In genomic region chr15:80059786-80060489, GRCh38 we compare ENCODE assay signal across 8 cellular contexts. TPM values are rescaled to one million over a fixed set of nuclear protein-coding genes. Genes with fewer than 3 reads are reported as not detected.
A peak's percentile ranks its signal among the peaks of the same experiment; 100 is the strongest.
DNase-seq lines count a peak whose midpoint lies in the region; ATAC-seq, FAIRE-seq and TF ChIP-seq lines count a peak whose summit lies in the region.

No MANE protein-coding gene starts in this region.

- in situ Hi-C loops in gastrocnemius medialis (cut with MboI; ENCODE audit: low sequenced_read_pairs in 4 of 4): loop anchor here in 2 of 4 donors (10.0 to 25.0 kb wide), 2 partner anchors 85 to 102 kb away; partner anchors contain the start of gene FAH (in 1 of the 2)

- H3K4me2 ChIP-seq in PC-3 (ENCODE audit: low read length): peak overlapping the region; percentile 96

- H3K27ac ChIP-seq in PC-3 (ENCODE audit: low read length) (peak overlapping the region; percentile 66), angular gyrus (ENCODE audit: low read depth, low read length) (peak overlapping the region; percentile 66), gastrocnemius medialis (peak overlapping the region; percentile 84 to 95 (median 93))

- TF ChIP-seq CTCF in D721Med (IDR thresholded peaks at IDR 0.05; ENCODE audit: insufficient read depth, missing control alignments) (no peak), PC-3 (conservative IDR thresholded peaks at IDR 0.05; ENCODE audit: low read depth, low read length) (no peak), gastrocnemius medialis (IDR thresholded peaks at IDR 0.05 in 4 of 5, conservative IDR thresholded peaks at IDR 0.05 in 1 of 5) (no peak)

- H3K36me3 ChIP-seq in PC-3 (ENCODE audit: low read depth, low read length): no peaks in the 10 kb centered on the region
- H3K36me3 ChIP-seq in gastrocnemius medialis: no peaks in the 10 kb centered on the region

- H3K79me2 ChIP-seq in PC-3 (ENCODE audit: low read length): peaks cover 50% of the 10 kb centered on the region

- peak overlapping the region; percentile 73 for H2AFZ ChIP-seq in PC-3 (ENCODE audit: low read length)

- no peaks in the 10 kb centered on the region for H3K9me3 ChIP-seq in PC-3 (ENCODE audit: low read length)
- no peaks in the 10 kb centered on the region for H3K9me3 ChIP-seq in gastrocnemius medialis

- peak; percentile 47 for ATAC-seq in GM19328 (IDR thresholded peaks at IDR 0.05; ENCODE audit: unreplicated experiment)
- ATAC-seq in HG03442 (IDR thresholded peaks at IDR 0.05; ENCODE audit: unreplicated experiment): peak; percentile 48
- peak; percentile 62 for ATAC-seq in PC-3
- ATAC-seq in gastrocnemius medialis: peak; percentile 85 to 86

- H3K9ac ChIP-seq in PC-3 (ENCODE audit: low read length): peak overlapping the region; percentile 84

- peak; percentile 48 to 81 for TF ChIP-seq POLR2A in gastrocnemius medialis (IDR thresholded peaks at IDR 0.05)

- no peaks in the 10 kb centered on the region for H3K9me2 ChIP-seq in PC-3 (replicated peaks; ENCODE audit: low read length)

- peaks cover 12% of the 10 kb centered on the region; the same call in 1 of the 2 replicates for H3K4me1 ChIP-seq in PC-3 (ENCODE audit: insufficient read depth, low read length)
- peaks cover 29 to 30% of the 10 kb centered on the region in 2 donors for H3K4me1 ChIP-seq in gastrocnemius medialis

- intact Hi-C loops in PC-3 (cut with micrococcal nuclease) (loop anchor here (1.0 to 10.0 kb wide), 3 partner anchors 92 to 165 kb away; partner anchors contain the start of genes FAH and MTHFS), gastrocnemius medialis (cut with DNase I; ENCODE audit: low total_unique reads) (loop anchor here (1.0 to 10.0 kb wide), 6 partner anchors 13 to 163 kb away; partner anchors contain the start of genes FAH and MTHFS)

- FAIRE-seq in D721Med (lab: Jason Lieb, UNC): no peak

- H3K4me3 ChIP-seq in PC-3 (ENCODE audit: low read length): peak overlapping the region; percentile 88
- H3K4me3 ChIP-seq in gastrocnemius medialis: peak overlapping the region; percentile 66 to 90 (median 78)

- POLR2A ChIA-PET in PC-3 (lab: Charles Lee; ENCODE audit: unreplicated experiment): interaction anchor here (0.6 kb wide), 2 partner anchors 90 to 425 kb away, joined by 6 to 9 read pairs; no protein-coding TSS in a partner anchor

- no peaks in the 10 kb centered on the region for H3K27me3 ChIP-seq in PC-3 (ENCODE audit: low read length)
- no peaks in the 10 kb centered on the region for H3K27me3 ChIP-seq in gastrocnemius medialis

- H4K20me1 ChIP-seq in PC-3 (ENCODE audit: low read length): peaks cover 23% of the 10 kb centered on the region

- TSS peak; percentile 67 for BruUV-seq in PC-3 (replicated peaks; lab: Mats Ljungman, UMichigan)

- no peaks in the 10 kb centered on the region for H3F3A ChIP-seq in PC-3 (ENCODE audit: low read length, unreplicated experiment)

- CTCF ChIA-PET in PC-3 (lab: Charles Lee): no interaction called here

- peak; percentile 46 for DNase-seq in D721Med (ENCODE audit: insufficient read length, low spot score)
- DNase-seq in PC-3: peak; percentile 51
- peak in 29 of 51 donors; percentile 15 to 93 (median 57) for DNase-seq in hypothalamus (lab: John Stamatoyannopoulos, UW)
- peak in 1 of 2 donors; percentile 13 for DNase-seq in gastrocnemius medialis
- no peak for DNase-seq in occipital lobe (lab: John Stamatoyannopoulos, UW)

RNA-seq across cellular contexts. Expression of gene ZFAND6, which starts 0.5 kb away (rescaled TPM):
- 50.2 and 96.6 TPM in 2 replicates for total RNA-seq in PC-3 (2014; rRNA removed)
- 100 to 1,000 TPM in 3 of 4 donors, 10 to 100 TPM in 1; 95.4 to 196 (median 146) TPM for total RNA-seq in gastrocnemius medialis
- 135 TPM for total RNA-seq in occipital lobe
